7 cellular contexts compared by ENCODE assay signal in the genomic region with DNA sequence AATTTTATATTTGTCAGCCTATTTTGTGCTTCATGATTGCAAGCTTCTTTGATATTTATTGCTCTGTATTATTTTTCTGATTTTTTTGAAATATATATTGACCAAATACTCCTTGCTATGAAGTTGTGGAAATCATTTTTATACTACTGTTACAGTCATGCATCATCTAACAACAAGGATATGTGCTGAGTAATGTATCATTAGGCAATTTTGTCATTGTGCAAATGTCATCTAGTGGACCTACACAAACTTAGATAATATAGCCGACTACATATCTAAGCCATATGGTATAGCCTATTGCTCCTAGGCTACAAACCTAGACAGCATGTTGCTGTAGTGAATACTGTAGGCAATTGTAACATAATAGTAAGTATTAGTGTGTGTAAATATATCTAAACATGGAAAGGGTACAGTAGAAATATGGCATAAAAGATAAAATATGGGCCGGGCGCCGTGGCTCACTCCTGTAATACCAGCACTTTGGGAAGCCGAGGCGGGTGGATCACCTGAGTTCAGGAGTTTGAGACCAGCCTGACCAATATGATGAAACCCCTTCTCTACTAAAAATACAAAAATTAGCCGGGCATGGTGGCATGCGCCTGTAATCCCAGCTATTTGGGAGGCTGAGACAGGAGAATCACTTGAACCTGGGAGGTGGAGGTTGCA.
DNase-seq lines count a peak whose midpoint lies in the region; ATAC-seq, FAIRE-seq and TF ChIP-seq lines count a peak whose summit lies in the region.
"Not testable (repeated sequence)": the region's sequence is repeated elsewhere in the genome, so short reads cannot be mapped to it uniquely, and the experiment has no call there.

No MANE protein-coding gene starts in this region.

- not testable (repeated sequence) for H3K36me3 Mint-ChIP-seq in MCF 10A (ENCODE audit: insufficient read depth, unreplicated experiment)

- not testable (repeated sequence) for H3K27me3 ChIP-seq in HCT116 (ENCODE audit: insufficient read depth, low read length); PC-3 (ENCODE audit: low read length); RWPE2 (ENCODE audit: insufficient read depth, poor library complexity, severe bottlenecking); bronchial epithelial cell (ENCODE audit: control insufficient read depth, insufficient read depth, low read length)

- H2AFZ ChIP-seq in HCT116 (ENCODE audit: low read depth, low read length, poor library complexity, severe bottlenecking) = peak overlapping the region; percentile 78
- H2AFZ ChIP-seq in PC-3 (ENCODE audit: low read length) = not testable (repeated sequence)

- not testable (repeated sequence) for FAIRE-seq in A549 (lab: Jason Lieb, UNC); bronchial epithelial cell (lab: Jason Lieb, UNC)

- DNase-seq in A549 (ENCODE audit: low read depth in 1 of 2, low spot score in 1 of 2); HCT116 (ENCODE audit: low read depth, low spot score); RWPE2 (ENCODE audit: low spot score): not testable (repeated sequence)
- DNase-seq in PC-3 = peak; percentile 51
- DNase-seq in MCF 10A (ENCODE audit: unreplicated experiment) = peak; percentile 36
- DNase-seq in bronchial epithelial cell (ENCODE audit: low read depth) = peak; percentile 15
- peak; percentile 54 for DNase-seq in posterior vena cava (ENCODE audit: low spot score)

- H3K4me3 Mint-ChIP-seq in MCF 10A (ENCODE audit: unreplicated experiment) = peak overlapping the region; percentile 21

- intact Hi-C loops in HCT116 (cut with micrococcal nuclease); PC-3 (cut with micrococcal nuclease); posterior vena cava (cut with DNase I): not testable (repeated sequence)
- intact Hi-C loops in MCF 10A (cut with micrococcal nuclease) = loop anchor here (2.0 kb wide), 1 partner anchor 24 kb away; no protein-coding TSS in a partner anchor

- H3K27me3 Mint-ChIP-seq in MCF 10A (ENCODE audit: insufficient read depth, unreplicated experiment) = not testable (repeated sequence)

- TF ChIP-seq RAD21 in A549 (conservative IDR thresholded peaks at IDR 0.05 in 1 of 2, IDR thresholded peaks at IDR 0.05 in 1 of 2); HCT116 (IDR thresholded peaks at IDR 0.05; ENCODE audit: low read depth): not testable (repeated sequence)

- H3K79me2 ChIP-seq in HCT116 (ENCODE audit: insufficient read depth, low read length); PC-3 (ENCODE audit: low read length): not testable (repeated sequence)

- not testable (repeated sequence) for H3K4me1 ChIP-seq in A549; RWPE2 (ENCODE audit: insufficient read depth, poor library complexity, severe bottlenecking)
- H3K4me1 ChIP-seq in HCT116 (ENCODE audit: control insufficient read depth in 1 of 2, insufficient read depth in 2 of 2, low read length in 2 of 2) = peaks cover 6 to 11% of the 10 kb centered on the region in 2 experiments; a peak in 3 of 4 replicates
- peaks cover 20% of the 10 kb centered on the region for H3K4me1 ChIP-seq in PC-3 (ENCODE audit: insufficient read depth, low read length)

- H4K20me1 ChIP-seq in HCT116 (ENCODE audit: insufficient read depth); PC-3 (ENCODE audit: low read length): not testable (repeated sequence)

- not testable (repeated sequence) for H3K4me1 Mint-ChIP-seq in MCF 10A (ENCODE audit: insufficient read depth, unreplicated experiment)

- not testable (repeated sequence) for H3K27ac Mint-ChIP-seq in MCF 10A (ENCODE audit: low read depth, unreplicated experiment)

- not testable (repeated sequence) for H3K27ac ChIP-seq in A549; HCT116 (ENCODE audit: low read depth, low read length)
- H3K27ac ChIP-seq in PC-3 (ENCODE audit: low read length) = peak overlapping the region; percentile 87
- peak overlapping the region; percentile 39 for H3K27ac ChIP-seq in RWPE2 (ENCODE audit: poor library complexity, severe bottlenecking)

- not testable (repeated sequence) for H3F3A ChIP-seq in PC-3 (ENCODE audit: low read length, unreplicated experiment)

- 0 out of 3 replicates have a peak overlapping the region, but pooled peaks have one; percentile 4 for H3K4me2 ChIP-seq in A549
- H3K4me2 ChIP-seq in HCT116 (ENCODE audit: low read length) = peak overlapping the region; percentile 49; the same call in 1 of the 2 replicates
- peak overlapping the region; percentile 32 for H3K4me2 ChIP-seq in PC-3 (ENCODE audit: low read length)

- H3K9me3 Mint-ChIP-seq in MCF 10A (ENCODE audit: unreplicated experiment) = not testable (repeated sequence)

- WGBS in A549 (ENCODE audit: missing lambda C conversion rate) = 67% methylated on average over 8 of the region's 8 CpGs

- RAD21 ChIA-PET in HCT116 (lab: Charles Lee; ENCODE audit: low non-redundant PET in 1 of 2, low total read pairs in 2 of 2, uncharacterized antibody in 2 of 2, unreplicated experiment in 2 of 2) = interaction anchor here in 1 of 2 experiments (0.7 kb wide), 1 partner anchor 1326 kb away, joined by 4 read pairs; no protein-coding TSS in a partner anchor

- H3K4me3 ChIP-seq in A549; HCT116 (replicated peaks in 1 of 2; ENCODE audit: low read depth in 1 of 2, low read length in 2 of 2); PC-3 (ENCODE audit: low read length); RWPE2 (ENCODE audit: severe bottlenecking); bronchial epithelial cell (ENCODE audit: low read depth, low read length): not testable (repeated sequence)

- BruUV-seq in HCT116 (replicated peaks; lab: Mats Ljungman, UMichigan); PC-3 (replicated peaks; lab: Mats Ljungman, UMichigan); MCF 10A (replicated peaks; lab: Mats Ljungman, UMichigan): not testable (repeated sequence)

- CTCF ChIA-PET in A549 (lab: Yijun Ruan, JAX); HCT116 (lab: Charles Lee); PC-3 (lab: Charles Lee); MCF 10A (lab: Yijun Ruan, JAX): not testable (repeated sequence)

- H3K9me2 ChIP-seq in HCT116 (ENCODE audit: insufficient read depth); PC-3 (replicated peaks; ENCODE audit: low read length): not testable (repeated sequence)

- H3K9ac ChIP-seq in HCT116 (ENCODE audit: low read length) = not testable (repeated sequence)
- peak overlapping the region; percentile 51 for H3K9ac ChIP-seq in PC-3 (ENCODE audit: low read length)

- H3K9me3 ChIP-seq in A549; HCT116 (ENCODE audit: control insufficient read depth in 1 of 2, insufficient read depth in 1 of 2, low read depth in 1 of 2, low read length in 2 of 2); PC-3 (ENCODE audit: low read length); RWPE2 (ENCODE audit: severe bottlenecking): not testable (repeated sequence)

- not testable (repeated sequence) for TF ChIP-seq EP300 in A549 (IDR thresholded peaks at IDR 0.05)

- TF ChIP-seq CTCF in A549 (IDR thresholded peaks at IDR 0.05); HCT116 (IDR thresholded peaks at IDR 0.05 in 2 of 3, conservative IDR thresholded peaks at IDR 0.05 in 1 of 3; ENCODE audit: borderline replicate concordance in 1 of 3, insufficient read depth in 1 of 3, low read depth in 2 of 3, low read length in 2 of 3); PC-3 (conservative IDR thresholded peaks at IDR 0.05; ENCODE audit: low read depth, low read length); RWPE2 (IDR thresholded peaks at IDR 0.05; ENCODE audit: poor library complexity, severe bottlenecking); MCF 10A (IDR thresholded peaks at IDR 0.05; ENCODE audit: unreplicated experiment); bronchial epithelial cell (IDR thresholded peaks at IDR 0.05; ENCODE audit: insufficient read depth, low read length, severe bottlenecking): not testable (repeated sequence)

- not testable (repeated sequence) for ATAC-seq in A549; HCT116; RWPE2 (ENCODE audit: low read depth)
- ATAC-seq in PC-3 = peak; percentile 58

- POLR2A ChIA-PET in A549 (lab: Yijun Ruan, JAX); HCT116 (lab: Charles Lee); PC-3 (lab: Charles Lee; ENCODE audit: unreplicated experiment): not testable (repeated sequence)
- POLR2A ChIA-PET in MCF 10A (lab: Yijun Ruan, JAX) = interaction anchor here (0.7 kb wide), 1 partner anchor 19 kb away, joined by 3 read pairs; no protein-coding TSS in a partner anchor

- not testable (repeated sequence) for H3K36me3 ChIP-seq in HCT116 (ENCODE audit: control insufficient read depth in 1 of 2, insufficient read depth in 2 of 2, low read length in 2 of 2); PC-3 (ENCODE audit: low read depth, low read length); RWPE2 (ENCODE audit: low read depth); bronchial epithelial cell (ENCODE audit: control insufficient read depth, insufficient read depth, low read length)

- TF ChIP-seq POLR2A in A549 (IDR thresholded peaks at IDR 0.05; ENCODE audit: low read length); HCT116 (IDR thresholded peaks at IDR 0.05; ENCODE audit: borderline replicate concordance, extremely low read depth, insufficient read depth, insufficient read length): not testable (repeated sequence)
